ENCODE assay signal across 13 cellular contexts in genomic region chr5:175778951-175779475, GRCh38.
DNase-seq lines count a peak whose midpoint lies in the region; ATAC-seq and TF ChIP-seq lines count a peak whose summit lies in the region.
"Had no signal": no experiment of that assay in that cellular context is flagged by ENCODE, and none has a peak within 500 bp of the region (broad histone marks: within the 10 kb centered on the region; RNA-seq: fewer than 3 reads in every experiment).

No MANE protein-coding gene starts in this region.

- ATAC-seq in HG03280 (IDR thresholded peaks at IDR 0.05; ENCODE audit: unreplicated experiment): no peak
- ATAC-seq in activated naive CD4-positive, alpha-beta T cell treated with anti-CD3 and anti-CD28 coated beads, Interleukin-2, amount 50 U/mL, for 72 hours: no peak
- ATAC-seq: activated CD8-positive, alpha-beta memory T cell treated with anti-CD3 and anti-CD28 coated beads, Interleukin-2, amount 10 ng/mL, durations not matched to agents 7 days and 5 days had no signal

- H3K4me3 ChIP-seq in epithelial cell of proximal tubule (ENCODE audit: low read depth, low read length) (no peak overlapping the region), ascending aorta (no peak overlapping the region)
- H3K4me3 ChIP-seq: BLaER1 treated with 17β-estradiol and CSF1 and Interleukin-3, amounts not matched to agents 10 nM and 100 nM; stomach had no signal

- intact Hi-C loops in ascending aorta (cut with DNase I): no loop called here

- no peak for TF ChIP-seq EP300 in Ishikawa (IDR thresholded peaks at IDR 0.05; ENCODE audit: borderline replicate concordance)

- no peaks in the 10 kb centered on the region for H3K36me3 Mint-ChIP-seq in activated naive CD4-positive, alpha-beta T cell treated with anti-CD3 and anti-CD28 coated beads, Interleukin-2, amount 50 U/mL, for 72 hours
- H3K36me3 Mint-ChIP-seq: activated CD8-positive, alpha-beta memory T cell treated with anti-CD3 and anti-CD28 coated beads, Interleukin-2, amount 10 ng/mL, durations not matched to agents 7 days and 5 days had no signal

- DNase-seq in ACHN: peak; percentile 67
- peak; percentile 25 for DNase-seq in NCI-H82 treated with DMSO at 0.1 percent for 48 hours (lab: John Stamatoyannopoulos, UW; ENCODE audit: unreplicated experiment)
- DNase-seq in epithelial cell of proximal tubule (ENCODE audit: low read depth): peak; percentile 9
- DNase-seq in ascending aorta (ENCODE audit: low spot score in 2 of 2): no peak
- DNase-seq in activated naive CD4-positive, alpha-beta T cell treated with anti-CD3 and anti-CD28 coated beads, Interleukin-2, amount 50 U/mL, for 72 hours (ENCODE audit: low spot score in 2 of 2): no peak
- DNase-seq in activated CD4-positive, CD25-positive, alpha-beta regulatory T cell treated with anti-CD3 and anti-CD28 coated beads, Interleukin-2, amount 50 U/mL, for 72 hours: no peak
- DNase-seq: activated CD8-positive, alpha-beta memory T cell treated with anti-CD3 and anti-CD28 coated beads, Interleukin-2, amount 10 ng/mL, durations not matched to agents 7 days and 5 days; stimulated activated CD4-positive, alpha-beta T cell treated with anti-CD3 and anti-CD28 coated beads, Interleukin-15, amount 100 ng/mL, for 24 hours; stomach; T-helper 1 cell had no signal

- no peak for TF ChIP-seq RAD21 in Ishikawa (IDR thresholded peaks at IDR 0.05; ENCODE audit: low read depth)

- TF ChIP-seq CTCF in epithelial cell of proximal tubule (conservative IDR thresholded peaks at IDR 0.05; ENCODE audit: low read depth, low read length) (no peak), ascending aorta (IDR thresholded peaks at IDR 0.05) (no peak)

- no peaks in the 10 kb centered on the region for H3K4me1 ChIP-seq in ascending aorta
- H3K4me1 ChIP-seq: BLaER1 treated with 17β-estradiol and CSF1 and Interleukin-3, amounts not matched to agents 10 nM and 100 nM; stomach had no signal

- no peaks in the 10 kb centered on the region for H3K36me3 ChIP-seq in ascending aorta
- H3K36me3 ChIP-seq: BLaER1 treated with 17β-estradiol and CSF1 and Interleukin-3, amounts not matched to agents 10 nM and 100 nM; stomach had no signal

- H3K9me3 Mint-ChIP-seq in activated naive CD4-positive, alpha-beta T cell treated with anti-CD3 and anti-CD28 coated beads, Interleukin-2, amount 50 U/mL, for 72 hours: no peaks in the 10 kb centered on the region

- H3K27ac ChIP-seq in ascending aorta: no peak overlapping the region
- H3K27ac ChIP-seq: BLaER1 treated with 17β-estradiol and CSF1 and Interleukin-3, amounts not matched to agents 10 nM and 100 nM; stomach had no signal

- H3K27me3 ChIP-seq in ascending aorta: no peaks in the 10 kb centered on the region
- H3K27me3 ChIP-seq: BLaER1 treated with 17β-estradiol and CSF1 and Interleukin-3, amounts not matched to agents 10 nM and 100 nM had no signal

- no peak overlapping the region for H3K27ac Mint-ChIP-seq in activated naive CD4-positive, alpha-beta T cell treated with anti-CD3 and anti-CD28 coated beads, Interleukin-2, amount 50 U/mL, for 72 hours
- H3K27ac Mint-ChIP-seq: activated CD8-positive, alpha-beta memory T cell treated with anti-CD3 and anti-CD28 coated beads, Interleukin-2, amount 10 ng/mL, durations not matched to agents 7 days and 5 days had no signal

- no peaks in the 10 kb centered on the region for H3K9me3 ChIP-seq in ascending aorta
- H3K9me3 ChIP-seq: BLaER1 treated with 17β-estradiol and CSF1 and Interleukin-3, amounts not matched to agents 10 nM and 100 nM; stomach had no signal

- in situ Hi-C loops in ACHN (cut with HindIII; ENCODE audit: low pct_ligation_motif_present, low pct_unique_long_range_greater_than_20kb, low sequenced_read_pairs): no loop called here

TF ChIP-seq in Ishikawa, 13 proteins besides CTCF, POLR2A, EP300 and RAD21:
- TF ChIP-seq NFIC (IDR thresholded peaks at IDR 0.05) (peak; percentile 73), YY1 (IDR thresholded peaks at IDR 0.05; ENCODE audit: low read depth) (no peak)

Comparison
In these comparisons a context has a peak if more than half of its experiments do, and no peak if none do; other contexts are left out.
1. DNase-seq: peak in ACHN (single experiment), NCI-H82 treated with DMSO at 0.1 percent for 48 hours (single experiment) and epithelial cell of proximal tubule (single experiment); none in ascending aorta (0 of 2), activated naive CD4-positive, alpha-beta T cell treated with anti-CD3 and anti-CD28 coated beads, Interleukin-2, amount 50 U/mL, for 72 hours (0 of 2) and activated CD4-positive, CD25-positive, alpha-beta regulatory T cell treated with anti-CD3 and anti-CD28 coated beads, Interleukin-2, amount 50 U/mL, for 72 hours (single experiment).